In genomic region chr3:16102905-16103364, GRCh38 we compare ENCODE assay signal across 12 cellular contexts.
DNase-seq lines count a peak whose midpoint lies in the region; ATAC-seq, FAIRE-seq and TF ChIP-seq lines count a peak whose summit lies in the region.
"Had no signal": no experiment of that assay in that cellular context is flagged by ENCODE, and none has a peak within 500 bp of the region (broad histone marks: within the 10 kb centered on the region; RNA-seq: fewer than 3 reads in every experiment).

No MANE protein-coding gene starts in this region.

- peak overlapping the region; percentile 99 for H4K91ac ChIP-seq in IMR-90 (ENCODE audit: insufficient read depth, low read depth, low read length)
- H4K91ac ChIP-seq in H9 (ENCODE audit: insufficient read length, low read depth, low read length), result no peak overlapping the region

- DNase-seq in A549 (ENCODE audit: low read depth in 1 of 2, low spot score in 1 of 2) (peak in 1 of 2 experiments; percentile 83), IMR-90 (peak; percentile 95), dedifferentiated amniotic fluid mesenchymal stem cell (ENCODE audit: extremely low spot score) (peak; percentile 26), immature natural killer cell (no peak), H9 (no peak)
- DNase-seq: activated CD4-positive, alpha-beta T cell treated with anti-CD3 and anti-CD28 coated beads for 1 hour; effector memory CD4-positive, alpha-beta T cell; NCI-H2081 treated with DMSO at 0.1 percent for 48 hours had no signal

- peak overlapping the region; percentile 99; the same call in 2 of the 3 replicates for H2BK15ac ChIP-seq in IMR-90 (ENCODE audit: low read depth, low read length)
- H2BK15ac ChIP-seq in H9 (ENCODE audit: low read depth, low read length), result no peak overlapping the region

- peak overlapping the region; percentile 72 for H3K23ac ChIP-seq in IMR-90 (ENCODE audit: low read depth, low read length)
- no peak overlapping the region for H3K23ac ChIP-seq in H9 (ENCODE audit: insufficient read length, low read depth, low read length)

- H3K18ac ChIP-seq in IMR-90 (ENCODE audit: low read depth, low read length) (peak overlapping the region; percentile 94), H9 (ENCODE audit: insufficient read length, low read depth, low read length) (no peak overlapping the region)

- H3K4me3 Mint-ChIP-seq in immature natural killer cell (no peak overlapping the region), H9 (no peak overlapping the region)

- dilution Hi-C loops in IMR-90 (cut with HindIII; ENCODE audit: low sequenced_read_pairs, unreplicated experiment), result no loop called here

- POLR2A ChIA-PET in A549 (lab: Yijun Ruan, JAX), result no interaction called here
- POLR2A ChIA-PET in IMR-90 (lab: Charles Lee; ENCODE audit: unreplicated experiment), result interaction anchor here (0.6 to 1.8 kb wide), 4 partner anchors 13 to 150 kb away, joined by 3 to 7 read pairs (median 4); no protein-coding TSS in a partner anchor

- TF ChIP-seq RAD21 in A549 (conservative IDR thresholded peaks at IDR 0.05 in 1 of 2, IDR thresholded peaks at IDR 0.05 in 1 of 2), result peak; percentile 9 to 39; a peak in 3 of 5 replicates
- TF ChIP-seq RAD21 in IMR-90 (IDR thresholded peaks at IDR 0.05; ENCODE audit: low read length), result peak; percentile 38; the same call in 1 of the 2 replicates
- TF ChIP-seq RAD21 in liver (IDR thresholded peaks at IDR 0.05), result peak in 1 of 2 donors; percentile 10

- H3T11ph ChIP-seq in H9 (ENCODE audit: low read length), result no peak overlapping the region

- H3K27ac Mint-ChIP-seq in immature natural killer cell (no peak overlapping the region), H9 (no peak overlapping the region)

- H3K9me3 ChIP-seq in A549 (no peaks in the 10 kb centered on the region), IMR-90 (ENCODE audit: control insufficient read depth, insufficient read depth, low read length) (no peaks in the 10 kb centered on the region), liver (ENCODE audit: control insufficient read depth in 4 of 4, low read length in 3 of 4) (no peaks in the 10 kb centered on the region), H9 (ENCODE audit: control insufficient read depth, low read depth, low read length) (no peaks in the 10 kb centered on the region)
- H3K9me3 ChIP-seq: prostate gland had no signal

- ATAC-seq in A549 (peak; percentile 90 to 92), IMR-90 (ENCODE audit: low read depth) (peak; percentile 86), HG02759 (IDR thresholded peaks at IDR 0.05; ENCODE audit: unreplicated experiment) (no peak), GM21367 (IDR thresholded peaks at IDR 0.05; ENCODE audit: unreplicated experiment) (no peak)

- H2AK5ac ChIP-seq in IMR-90 (ENCODE audit: low read depth, low read length) (peak overlapping the region; percentile 93), H9 (ENCODE audit: insufficient read length, low read length) (no peak overlapping the region)

- H3K27me3 ChIP-seq in IMR-90 (ENCODE audit: control insufficient read depth, insufficient read depth, low read length), result no peaks in the 10 kb centered on the region
- no peaks in the 10 kb centered on the region for H3K27me3 ChIP-seq in liver (ENCODE audit: control insufficient read depth in 4 of 4, insufficient read depth in 4 of 4, low read length in 3 of 4)
- no peaks in the 10 kb centered on the region for H3K27me3 ChIP-seq in H9 (ENCODE audit: insufficient read depth, low read length)

- H4K5ac ChIP-seq in IMR-90 (ENCODE audit: low read depth, low read length), result peak overlapping the region; percentile 90
- H4K5ac ChIP-seq in H9 (ENCODE audit: insufficient read length, low read depth, low read length), result no peak overlapping the region

- peak overlapping the region; percentile 68 for H3K9ac ChIP-seq in IMR-90 (ENCODE audit: low read depth, low read length)
- H3K9ac ChIP-seq in liver (ENCODE audit: low read depth in 1 of 2, low read length in 2 of 2), result no peak overlapping the region
- no peak overlapping the region for H3K9ac ChIP-seq in H9 (ENCODE audit: extremely low read depth, insufficient read length, low read length)

- TF ChIP-seq POLR2A in A549 (IDR thresholded peaks at IDR 0.05; ENCODE audit: low read length) (no peak), IMR-90 (IDR thresholded peaks at IDR 0.05; ENCODE audit: low read depth, low read length) (no peak; the same call in 1 of the 2 replicates)

- H2BK20ac ChIP-seq in IMR-90 (ENCODE audit: low read depth, low read length) (peak overlapping the region; percentile 95), H9 (ENCODE audit: low read depth, low read length, poor library complexity, severe bottlenecking) (no peak overlapping the region)

- H3K4me1 ChIP-seq in A549 (peaks cover 28% of the 10 kb centered on the region), IMR-90 (ENCODE audit: control insufficient read depth, insufficient read depth, low read length) (peaks cover 14% of the 10 kb centered on the region), liver (ENCODE audit: control insufficient read depth in 4 of 4, insufficient read depth in 4 of 4, low read length in 3 of 4) (no peaks in the 10 kb centered on the region), H9 (ENCODE audit: insufficient read depth, low read length) (no peaks in the 10 kb centered on the region)
- H3K4me1 ChIP-seq: prostate gland had no signal

- no peaks in the 10 kb centered on the region for H3K23me2 ChIP-seq in H9 (ENCODE audit: insufficient read length, low read depth, low read length, poor library complexity, severe bottlenecking)

- peaks cover 6% of the 10 kb centered on the region; the same call in 1 of the 2 replicates for H3K9me1 ChIP-seq in IMR-90 (ENCODE audit: insufficient read depth, low read length)

- TSS peak; percentile 82 for BruUV-seq in IMR-90 (replicated peaks; lab: Mats Ljungman, UMichigan)

- H3K9me3 Mint-ChIP-seq in immature natural killer cell (no peaks in the 10 kb centered on the region), H9 (peaks cover 0 to 2% of the 10 kb centered on the region in 2 experiments; a peak in 1 of 5 replicates)

- H3K56ac ChIP-seq in IMR-90 (ENCODE audit: extremely low read depth, insufficient read depth, low read length) (peak overlapping the region; percentile 99), H9 (ENCODE audit: insufficient read length, low read depth, low read length) (no peak overlapping the region)

- CTCF ChIA-PET in A549 (lab: Yijun Ruan, JAX), result interaction anchor here (0.7 to 1.6 kb wide), 5 partner anchors 12 to 75 kb away, joined by 3 to 9 read pairs (median 3); no protein-coding TSS in a partner anchor
- CTCF ChIA-PET in IMR-90 (lab: Yijun Ruan, JAX), result interaction anchor here (0.9 to 1.8 kb wide), 2 partner anchors 75 to 268 kb away, joined by 3 to 6 read pairs; no protein-coding TSS in a partner anchor

- H3K36me3 ChIP-seq in IMR-90 (ENCODE audit: control insufficient read depth, insufficient read depth, low read length) (no peaks in the 10 kb centered on the region), liver (ENCODE audit: control insufficient read depth in 4 of 4, insufficient read depth in 3 of 4, low read depth in 1 of 4, low read length in 3 of 4) (no peaks in the 10 kb centered on the region)
- H3K36me3 ChIP-seq: prostate gland had no signal

- peak overlapping the region; percentile 93 for H3K4ac ChIP-seq in IMR-90 (ENCODE audit: low read depth, low read length)
- H3K4ac ChIP-seq in H9 (ENCODE audit: low read depth, low read length), result no peak overlapping the region

- H3K4me2 ChIP-seq in A549 (peak overlapping the region; percentile 49), IMR-90 (ENCODE audit: low read depth, low read length) (peak overlapping the region; percentile 48), H9 (ENCODE audit: insufficient read depth, insufficient read length, low read length) (no peak overlapping the region)

- peak overlapping the region; percentile 98 to 99 for H4K8ac ChIP-seq in IMR-90 (ENCODE audit: low read depth in 2 of 2, low read length in 2 of 2)
- H4K8ac ChIP-seq in H9 (replicated peaks; ENCODE audit: insufficient read length, low read depth, low read length), result no peak overlapping the region

- H3K36me3 Mint-ChIP-seq in immature natural killer cell, result peaks cover 0 to 3% (median 0%) of the 10 kb centered on the region in 3 donors
- no peaks in the 10 kb centered on the region for H3K36me3 Mint-ChIP-seq in H9 (ENCODE audit: insufficient read depth in 1 of 3, low read depth in 3 of 3)

- H3K27ac ChIP-seq in A549, result peak overlapping the region; percentile 70 to 75
- peak overlapping the region; percentile 96 for H3K27ac ChIP-seq in IMR-90 (ENCODE audit: insufficient read depth, low read length)
- H3K27ac ChIP-seq in liver (ENCODE audit: low read depth in 1 of 2, low read length in 2 of 2), result peak overlapping the region in 1 of 2 donors; percentile 33
- no peak overlapping the region for H3K27ac ChIP-seq in H9 (ENCODE audit: insufficient read length, low read depth, low read length)
- H3K27ac ChIP-seq: prostate gland had no signal

- H3K79me2 ChIP-seq in H9 (ENCODE audit: insufficient read depth, low read length), result no peaks in the 10 kb centered on the region

- H2BK120ac ChIP-seq in IMR-90 (ENCODE audit: low read depth, low read length) (peak overlapping the region; percentile 99), H9 (ENCODE audit: low read depth, low read length, poor library complexity, severe bottlenecking) (no peak overlapping the region)

- H2BK5ac ChIP-seq in IMR-90 (ENCODE audit: low read depth, low read length, poor library complexity, severe bottlenecking) (peak overlapping the region; percentile 97), H9 (ENCODE audit: insufficient read length, low read length) (no peak overlapping the region)

- H3K14ac ChIP-seq in IMR-90 (replicated peaks; ENCODE audit: low read depth, low read length), result peak overlapping the region; percentile 85
- H3K14ac ChIP-seq in H9 (ENCODE audit: insufficient read depth, low read length), result no peak overlapping the region

- H2AFZ ChIP-seq in IMR-90 (replicated peaks; ENCODE audit: low read length, poor library complexity) (no peak overlapping the region), H9 (ENCODE audit: low read length) (no peak overlapping the region)

- FAIRE-seq in A549 (lab: Jason Lieb, UNC), result no peak

- H3K79me1 ChIP-seq in IMR-90 (ENCODE audit: low read depth in 1 of 2, low read length in 2 of 2) (no peaks in the 10 kb centered on the region; a peak in 1 of 4 replicates), H9 (ENCODE audit: insufficient read depth, low read depth, low read length, poor library complexity, severe bottlenecking) (no peaks in the 10 kb centered on the region)

- in situ Hi-C loops in IMR-90 (cut with MboI; ENCODE audit: low sequenced_read_pairs), result no loop called here

- TF ChIP-seq CTCF in A549 (IDR thresholded peaks at IDR 0.05) (no peak), IMR-90 (conservative IDR thresholded peaks at IDR 0.05; ENCODE audit: low read depth, low read length) (peak; percentile 30), liver (IDR thresholded peaks at IDR 0.05; ENCODE audit: low read depth, low read length, missing input control) (no peak), H9 (conservative IDR thresholded peaks at IDR 0.05) (no peak)

- TF ChIP-seq EP300 in A549 (IDR thresholded peaks at IDR 0.05), result peak; percentile 41 to 79; a peak in 3 of 5 replicates

- intact Hi-C loops in IMR-90 (cut with micrococcal nuclease), result loop anchor here (1.0 to 5.0 kb wide), 8 partner anchors 21 to 144 kb away; partner anchors contain the start of gene GALNT15

- H4K20me1 ChIP-seq in IMR-90 (ENCODE audit: insufficient read depth, low read length) (no peaks in the 10 kb centered on the region), H9 (ENCODE audit: control insufficient read depth, insufficient read depth, insufficient read length) (no peaks in the 10 kb centered on the region)

- H3K4me3 ChIP-seq in A549, result no peak overlapping the region
- no peak overlapping the region for H3K4me3 ChIP-seq in IMR-90 (ENCODE audit: insufficient read depth, low read depth, low read length)
- no peak overlapping the region for H3K4me3 ChIP-seq in liver (ENCODE audit: low read depth in 1 of 3, low read length in 3 of 3)
- H3K4me3 ChIP-seq: prostate gland had no signal

- no peak overlapping the region for H2AK9ac ChIP-seq in IMR-90 (replicated peaks; ENCODE audit: low read depth, low read length, poor library complexity)

- H3K27me3 Mint-ChIP-seq in immature natural killer cell (ENCODE audit: low read depth in 3 of 3) (peaks cover 0 to 10% (median 3%) of the 10 kb centered on the region in 3 donors), H9 (ENCODE audit: low read depth) (peaks cover 4% of the 10 kb centered on the region; the same call in 1 of the 2 replicates)

- H3K4me1 Mint-ChIP-seq in immature natural killer cell, result no peaks in the 10 kb centered on the region
- peaks cover 3 to 6% of the 10 kb centered on the region in 2 experiments; a peak in 1 of 4 replicates for H3K4me1 Mint-ChIP-seq in H9

- H2BK12ac ChIP-seq in H9 (ENCODE audit: insufficient read length, low read depth, low read length), result no peak overlapping the region

Comparison
In these comparisons a context has a peak if more than half of its experiments do, and no peak if none do; other contexts are left out.
1. ATAC-seq: peak in A549 (2 of 2) and IMR-90 (single experiment); none in HG02759 (single experiment) and GM21367 (single experiment).
2. DNase-seq: peak in IMR-90 (single experiment) and dedifferentiated amniotic fluid mesenchymal stem cell (single experiment); none in immature natural killer cell (0 of 3) and H9 (single experiment).